In genomic region chr9:70413798-70414775, GRCh38 we compare ENCODE assay signal across 8 cellular contexts. TPM values are rescaled to one million over a fixed set of nuclear protein-coding genes. Genes with fewer than 3 reads are reported as not detected.
DNase-seq lines count a peak whose midpoint lies in the region; ATAC-seq, FAIRE-seq and TF ChIP-seq lines count a peak whose summit lies in the region.

TSS of gene KLF9 (minus strand) at chr9:70414657. CDS start at chr9:70413363, 1,294 bp downstream.

- peak within 1 kb of the TSS; percentile 57 for H3K4ac ChIP-seq in H1 (replicated peaks; ENCODE audit: insufficient read length, low read depth, low read length)
- H3K4ac ChIP-seq in mesenchymal stem cell (ENCODE audit: low read depth in 1 of 2, low read length in 2 of 2): peak within 1 kb of the TSS; percentile 97 to 98

- FAIRE-seq in H1 (lab: Jason Lieb, UNC): peak; percentile 84

- peak within 1 kb of the TSS; percentile 100 for H3K27ac Mint-ChIP-seq in CD8-positive, alpha-beta T cell
- peak within 1 kb of the TSS; percentile 99 for H3K27ac Mint-ChIP-seq in activated CD8-positive, alpha-beta memory T cell treated with anti-CD3 and anti-CD28 coated beads, Interleukin-2, amount 10 ng/mL, durations not matched to agents 7 days and 5 days

- no peak within 1 kb of the TSS; the same call in 1 of the 2 replicates for H3K18ac ChIP-seq in H1 (ENCODE audit: extremely low read depth, low read length)
- peak within 1 kb of the TSS; percentile 94 to 99 for H3K18ac ChIP-seq in mesenchymal stem cell (ENCODE audit: low read depth in 1 of 2, low read length in 2 of 2)

- no peaks in the 10 kb centered on the region for H3K9me3 ChIP-seq in CD8-positive, alpha-beta T cell (ENCODE audit: low read length)
- H3K9me3 ChIP-seq in NT2/D1 (ENCODE audit: insufficient read depth, low read length) (no peaks in the 10 kb centered on the region), H1 (ENCODE audit: insufficient read depth in 2 of 2, low read depth in 1 of 2, low read length in 1 of 2) (no peaks in the 10 kb centered on the region), mesenchymal stem cell (ENCODE audit: control insufficient read depth, low read length) (no peaks in the 10 kb centered on the region)

- 3% methylated on average over 48 of the region's 48 CpGs; no CpG with 5 or more reads in 1 of the 2 experiments for WGBS in H1 (ENCODE audit: extremely low coverage in 1 of 2, insufficient coverage in 1 of 2, insufficient read length in 1 of 2, insufficient replicate concordance in 2 of 2, low coverage in 1 of 2, low lambda C conversion rate in 2 of 2, missing lambda C conversion rate in 1 of 2), 2 experiments
- under 1% methylated on average over 47 of the region's 48 CpGs for WGBS in mesenchymal stem cell

- peak within 1 kb of the TSS; percentile 82 for H3K9ac ChIP-seq in NT2/D1 (ENCODE audit: insufficient read length, low read depth)
- H3K9ac ChIP-seq in H1 (replicated peaks in 1 of 4; ENCODE audit: extremely low read depth in 1 of 4, low read depth in 3 of 4, low read length in 3 of 4): peak within 1 kb of the TSS in 2 of 4 experiments; percentile 2 to 45; a peak in 2 of 7 replicates
- peak within 1 kb of the TSS; percentile 98 for H3K9ac ChIP-seq in mesenchymal stem cell (ENCODE audit: low read length)

- no peak within 1 kb of the TSS for H2AK5ac ChIP-seq in H1 (ENCODE audit: low read depth, low read length)
- H2AK5ac ChIP-seq in mesenchymal stem cell (ENCODE audit: low read length, severe bottlenecking): no peak within 1 kb of the TSS

- no peak within 1 kb of the TSS for H3K56ac ChIP-seq in H1 (replicated peaks; ENCODE audit: insufficient read length, low read depth, low read length)

- H3K14ac ChIP-seq in H1 (ENCODE audit: insufficient read length) (no peak within 1 kb of the TSS), mesenchymal stem cell (ENCODE audit: low read length in 2 of 2) (no peak within 1 kb of the TSS)

- H3K36me3 Mint-ChIP-seq in CD8-positive, alpha-beta T cell: peaks cover 20% of the 10 kb centered on the region
- peaks cover 6% of the 10 kb centered on the region for H3K36me3 Mint-ChIP-seq in activated CD8-positive, alpha-beta memory T cell treated with anti-CD3 and anti-CD28 coated beads, Interleukin-2, amount 10 ng/mL, durations not matched to agents 7 days and 5 days

- H3K4me3 Mint-ChIP-seq in CD8-positive, alpha-beta T cell: peak within 1 kb of the TSS; percentile 99
- peak within 1 kb of the TSS; percentile 92 for H3K4me3 Mint-ChIP-seq in activated CD8-positive, alpha-beta memory T cell treated with anti-CD3 and anti-CD28 coated beads, Interleukin-2, amount 10 ng/mL, durations not matched to agents 7 days and 5 days

- TF ChIP-seq EP300 in H1 (IDR thresholded peaks at IDR 0.05; ENCODE audit: borderline replicate concordance in 1 of 2, low read depth in 2 of 2, low read length in 2 of 2): no peak

- H3K23me2 ChIP-seq in H1 (ENCODE audit: low read depth, low read length): peaks cover 21% of the 10 kb centered on the region

- no peaks in the 10 kb centered on the region for H3K79me2 ChIP-seq in H1 (ENCODE audit: control insufficient read depth in 1 of 2, insufficient read depth in 2 of 2, low read length in 2 of 2)

- H2BK15ac ChIP-seq in H1 (ENCODE audit: low read length) (no peak within 1 kb of the TSS), mesenchymal stem cell (ENCODE audit: low read depth, poor library complexity, severe bottlenecking) (peak within 1 kb of the TSS; percentile 96)

- no peak within 1 kb of the TSS for H4K5ac ChIP-seq in H1 (ENCODE audit: insufficient read length, low read depth, low read length)

- CTCF ChIA-PET in CD8-positive, alpha-beta T cell (lab: Charles Lee): interaction anchor here (0.9 to 1.2 kb wide), 4 partner anchors 12 to 188 kb away, joined by 3 read pairs; no protein-coding TSS in a partner anchor
- CTCF ChIA-PET in activated CD8-positive, alpha-beta memory T cell treated with anti-CD3 and anti-CD28 coated beads, Interleukin-2, amount 10 ng/mL, durations not matched to agents 7 days and 5 days (lab: Charles Lee): interaction anchor here (2.0 kb wide), 1 partner anchor 188 kb away, joined by 13 read pairs; no protein-coding TSS in a partner anchor
- CTCF ChIA-PET in H1 (lab: Charles Lee; ENCODE audit: partially characterized antibody): interaction anchor here (1.1 to 1.6 kb wide), 6 partner anchors 10 to 188 kb away, joined by 3 to 6 read pairs (median 3); no protein-coding TSS in a partner anchor

- H2AFZ ChIP-seq in H1 (ENCODE audit: low read length) (peak within 1 kb of the TSS; percentile 47; the same call in 1 of the 2 replicates), mesenchymal stem cell (ENCODE audit: low read depth, low read length) (peak within 1 kb of the TSS; percentile 3)

- POLR2A ChIA-PET in CD8-positive, alpha-beta T cell (lab: Charles Lee): interaction anchor here (0.8 to 9.0 kb wide), 11 partner anchors 11 to 188 kb away, joined by 3 to 102 read pairs (median 4); no protein-coding TSS in a partner anchor
- POLR2A ChIA-PET in H1 (lab: Charles Lee; ENCODE audit: partially characterized antibody): interaction anchor here (0.8 kb wide), 1 partner anchor 9 kb away, joined by 4 read pairs; no protein-coding TSS in a partner anchor

- peaks cover 39% of the 10 kb centered on the region for H3K4me1 ChIP-seq in CD8-positive, alpha-beta T cell (ENCODE audit: insufficient read depth, low read length)
- peaks cover 5% of the 10 kb centered on the region for H3K4me1 ChIP-seq in NT2/D1 (ENCODE audit: insufficient read depth, insufficient read length)
- H3K4me1 ChIP-seq in H1 (replicated peaks in 1 of 4; ENCODE audit: control insufficient read depth in 3 of 4, insufficient read depth in 4 of 4, low read length in 3 of 4): peaks cover 4 to 15% (median 6%) of the 10 kb centered on the region in 4 experiments
- H3K4me1 ChIP-seq in mesenchymal stem cell (ENCODE audit: control insufficient read depth, insufficient read depth, low read depth, low read length): peaks cover 16% of the 10 kb centered on the region

- TF ChIP-seq POLR2A in H1 (IDR thresholded peaks at IDR 0.05; ENCODE audit: control extremely low read depth in 1 of 2, low read depth in 2 of 2, low read length in 2 of 2): peak in 1 of 2 experiments; percentile 23; a peak in 1 of 3 replicates

- DNase-seq in CD8-positive, alpha-beta T cell: peak; percentile 80 to 95 (median 87)
- peak; percentile 65 to 89 for DNase-seq in HL-60 (ENCODE audit: low read depth in 1 of 2, low spot score in 1 of 2)
- DNase-seq in NT2/D1 (ENCODE audit: low read depth, low spot score): no peak
- DNase-seq in activated CD8-positive, alpha-beta memory T cell treated with anti-CD3 and anti-CD28 coated beads, Interleukin-2, amount 10 ng/mL, durations not matched to agents 7 days and 5 days: peak; percentile 98
- DNase-seq in H1 (ENCODE audit: low read depth in 1 of 2, low spot score in 2 of 2): peak; percentile 62 to 81
- peak; percentile 99 for DNase-seq in mesenchymal stem cell
- DNase-seq in stimulated activated CD8-positive, alpha-beta memory T cell treated with anti-CD3 and anti-CD28 coated beads, Interleukin-12 subunit alpha, Interleukin-12 subunit beta, amount 100 ng/mL, for 24 hours (ENCODE audit: extremely low read depth): peak; percentile 78

- H2BK120ac ChIP-seq in H1 (replicated peaks; ENCODE audit: low read depth, low read length) (no peak within 1 kb of the TSS), mesenchymal stem cell (ENCODE audit: low read depth, low read length) (peak within 1 kb of the TSS; percentile 97)

- H3K9me3 Mint-ChIP-seq in CD8-positive, alpha-beta T cell: no peaks in the 10 kb centered on the region
- no peaks in the 10 kb centered on the region for H3K9me3 Mint-ChIP-seq in activated CD8-positive, alpha-beta memory T cell treated with anti-CD3 and anti-CD28 coated beads, Interleukin-2, amount 10 ng/mL, durations not matched to agents 7 days and 5 days (ENCODE audit: low read depth)

- H2BK12ac ChIP-seq in H1 (ENCODE audit: low read depth, low read length): no peak within 1 kb of the TSS; the same call in 1 of the 2 replicates
- peak within 1 kb of the TSS; percentile 80 to 92 for H2BK12ac ChIP-seq in mesenchymal stem cell (ENCODE audit: low read length in 2 of 2)

- H2BK5ac ChIP-seq in H1 (ENCODE audit: low read depth, low read length): no peak within 1 kb of the TSS
- H2BK5ac ChIP-seq in mesenchymal stem cell (ENCODE audit: low read depth, low read length, poor library complexity, severe bottlenecking): peak within 1 kb of the TSS; percentile 93

- H3K79me1 ChIP-seq in H1 (ENCODE audit: low read depth, low read length) (no peaks in the 10 kb centered on the region), mesenchymal stem cell (replicated peaks; ENCODE audit: low read length, poor library complexity, severe bottlenecking) (peaks cover 2% of the 10 kb centered on the region)

- no peaks in the 10 kb centered on the region for H3K27me3 ChIP-seq in CD8-positive, alpha-beta T cell (ENCODE audit: insufficient read depth, low read length)
- H3K27me3 ChIP-seq in HL-60 (ENCODE audit: insufficient read depth, poor library complexity, severe bottlenecking) (no peaks in the 10 kb centered on the region), NT2/D1 (ENCODE audit: insufficient read depth, insufficient read length) (peaks cover 29% of the 10 kb centered on the region), H1 (replicated peaks in 1 of 4; ENCODE audit: control insufficient read depth in 3 of 4, extremely low read depth in 1 of 4, insufficient read depth in 3 of 4, low read length in 3 of 4) (peaks cover 9 to 36% (median 31%) of the 10 kb centered on the region in 4 experiments), mesenchymal stem cell (ENCODE audit: control insufficient read depth in 1 of 2, insufficient read depth in 1 of 2, low read length in 2 of 2) (no peaks in the 10 kb centered on the region)

- no peaks in the 10 kb centered on the region for H4K20me1 ChIP-seq in H1 (replicated peaks in 1 of 2; ENCODE audit: control insufficient read depth in 1 of 2, insufficient read depth in 2 of 2, low read length in 2 of 2)

- intact Hi-C loops in CD8-positive, alpha-beta T cell (cut with DNase I, micrococcal nuclease): loop anchor here (2.0 to 5.0 kb wide), 5 partner anchors 148 to 1498 kb away; partner anchors contain the start of genes SMC5 (in 2 of the 2), ABHD17B (in 1 of the 2), C9orf85 (in 1 of the 2) and CEMIP2 (in 1 of the 2)

- peak; percentile 78 for ATAC-seq in CD8-positive, alpha-beta T cell
- ATAC-seq in GM19463 (IDR thresholded peaks at IDR 0.05; ENCODE audit: unreplicated experiment): peak; percentile 61
- peak; percentile 83 for ATAC-seq in activated CD8-positive, alpha-beta memory T cell treated with anti-CD3 and anti-CD28 coated beads, Interleukin-2, amount 10 ng/mL, durations not matched to agents 7 days and 5 days

- TF ChIP-seq RAD21 in H1 (IDR thresholded peaks at IDR 0.05 in 1 of 2, conservative IDR thresholded peaks at IDR 0.05 in 1 of 2; ENCODE audit: low read depth in 2 of 2, low read length in 2 of 2): no peak

- no peaks in the 10 kb centered on the region for H3K36me3 ChIP-seq in CD8-positive, alpha-beta T cell (ENCODE audit: insufficient read depth, low read length)
- no peaks in the 10 kb centered on the region for H3K36me3 ChIP-seq in NT2/D1 (ENCODE audit: insufficient read depth, insufficient read length, low read length)
- no peaks in the 10 kb centered on the region for H3K36me3 ChIP-seq in H1 (ENCODE audit: control insufficient read depth in 2 of 4, insufficient read depth in 4 of 4, low read length in 3 of 4)
- no peaks in the 10 kb centered on the region for H3K36me3 ChIP-seq in mesenchymal stem cell (ENCODE audit: control insufficient read depth in 1 of 2, insufficient read depth in 2 of 2, low read depth in 1 of 2, low read length in 2 of 2)

- H3K4me2 ChIP-seq in H1 (ENCODE audit: insufficient read depth in 1 of 2, low read depth in 2 of 2, low read length in 2 of 2) (peak within 1 kb of the TSS; percentile 99), mesenchymal stem cell (ENCODE audit: low read length, poor library complexity, severe bottlenecking) (peak within 1 kb of the TSS; percentile 90)

- peak within 1 kb of the TSS; percentile 40 for H3K4me3 ChIP-seq in CD8-positive, alpha-beta T cell (ENCODE audit: low read depth, low read length)
- peak within 1 kb of the TSS; percentile 66 for H3K4me3 ChIP-seq in HL-60 (replicated peaks; ENCODE audit: insufficient read depth, low read length)
- peak within 1 kb of the TSS; percentile 70 for H3K4me3 ChIP-seq in NT2/D1 (ENCODE audit: insufficient read length, low read depth)
- H3K4me3 ChIP-seq in H1 (ENCODE audit: extremely low read depth in 1 of 4, insufficient read depth in 2 of 4, low read depth in 3 of 4, low read length in 4 of 4): peak within 1 kb of the TSS; percentile 42 to 70 (median 62)
- peak within 1 kb of the TSS; percentile 73 to 93 for H3K4me3 ChIP-seq in mesenchymal stem cell (ENCODE audit: insufficient read depth in 1 of 2, low read depth in 1 of 2, low read length in 2 of 2)

- H4K91ac ChIP-seq in H1 (replicated peaks; ENCODE audit: insufficient read length, low read length) (no peak within 1 kb of the TSS), mesenchymal stem cell (ENCODE audit: low read length) (peak within 1 kb of the TSS; percentile 99)

- no peak within 1 kb of the TSS for H3K23ac ChIP-seq in H1 (ENCODE audit: insufficient read length)
- peak within 1 kb of the TSS in 1 of 2 experiments; percentile 26 for H3K23ac ChIP-seq in mesenchymal stem cell (ENCODE audit: low read length in 2 of 2)

- TF ChIP-seq CTCF in CD8-positive, alpha-beta T cell (IDR thresholded peaks at IDR 0.05): no peak
- no peak for TF ChIP-seq CTCF in HL-60 (IDR thresholded peaks at IDR 0.05; ENCODE audit: insufficient read depth, low read length)
- no peak for TF ChIP-seq CTCF in H1 (IDR thresholded peaks at IDR 0.05; ENCODE audit: control extremely low read depth in 1 of 3, insufficient read depth in 1 of 3, low read depth in 1 of 3, low read length in 3 of 3)

- peak within 1 kb of the TSS; percentile 94 for H3K27ac ChIP-seq in CD8-positive, alpha-beta T cell (ENCODE audit: low read depth, low read length)
- peak within 1 kb of the TSS; percentile 73 for H3K27ac ChIP-seq in HL-60 (replicated peaks)
- H3K27ac ChIP-seq in H1 (ENCODE audit: low read depth, low read length): no peak within 1 kb of the TSS
- H3K27ac ChIP-seq in mesenchymal stem cell (ENCODE audit: low read length, poor library complexity, severe bottlenecking): peak within 1 kb of the TSS; percentile 98

- H3K27me3 Mint-ChIP-seq in CD8-positive, alpha-beta T cell (ENCODE audit: low read depth): no peaks in the 10 kb centered on the region
- H3K27me3 Mint-ChIP-seq in activated CD8-positive, alpha-beta memory T cell treated with anti-CD3 and anti-CD28 coated beads, Interleukin-2, amount 10 ng/mL, durations not matched to agents 7 days and 5 days: no peaks in the 10 kb centered on the region

- peaks cover 53% of the 10 kb centered on the region for H3K4me1 Mint-ChIP-seq in CD8-positive, alpha-beta T cell (ENCODE audit: low read depth)
- peaks cover 43% of the 10 kb centered on the region for H3K4me1 Mint-ChIP-seq in activated CD8-positive, alpha-beta memory T cell treated with anti-CD3 and anti-CD28 coated beads, Interleukin-2, amount 10 ng/mL, durations not matched to agents 7 days and 5 days

- H2BK20ac ChIP-seq in H1 (ENCODE audit: low read length): no peak within 1 kb of the TSS; the same call in 1 of the 2 replicates

- H4K8ac ChIP-seq in H1 (ENCODE audit: extremely low read depth, insufficient read depth, low read length): peak within 1 kb of the TSS; percentile 82; the same call in 1 of the 2 replicates
- peak within 1 kb of the TSS; percentile 92 for H4K8ac ChIP-seq in mesenchymal stem cell (ENCODE audit: low read length)

RNA-seq across cellular contexts. Expression of gene KLF9, which starts in this region (rescaled TPM):
- total RNA-seq in CD8-positive, alpha-beta T cell: 10 to 100 TPM; 84.0 to 87.1 TPM
- total RNA-seq in activated CD8-positive, alpha-beta memory T cell treated with anti-CD3 and anti-CD28 coated beads, Interleukin-2, amount 10 ng/mL, durations not matched to agents 7 days and 5 days: 10 to 100 TPM; 12.0 to 12.2 TPM
- 0.82 and 0.98 TPM in 2 replicates for total RNA-seq in H1 (2021; fragmentation: NEBNext Ultra II Directional; extraction: Animal tissue kit (Norgen Biotek cat#: 25700))
- 0.47 TPM in 2 replicates for polyA plus RNA-seq in H1 (2011; rRNA removed)
- 0.71 TPM for polyA plus RNA-seq in H1 (2011; cell fraction: cytosol; rRNA removed)
- polyA plus RNA-seq in H1 (2011; cell fraction: nucleus; rRNA removed): 0.47 TPM
- 0.39 to 0.98 TPM (median 0.61 TPM) in 4 replicates for polyA plus RNA-seq in H1 (2012, experiment 1 of 2)
- 0.03 TPM for polyA plus RNA-seq in H1 (2012, experiment 2 of 2)
- 0.49 TPM for polyA plus RNA-seq in H1 (2013, experiment 1 of 2)
- 0.55 TPM for polyA plus RNA-seq in H1 (2013, experiment 2 of 2)
- polyA minus RNA-seq in H1 (2011; rRNA and poly(A)+ RNA removed): 0.66 and 0.76 TPM in 2 replicates
- polyA minus RNA-seq in H1 (2011; cell fraction: cytosol; rRNA and poly(A)+ RNA removed): 0.95 TPM
- polyA minus RNA-seq in H1 (2011; cell fraction: nucleus; rRNA and poly(A)+ RNA removed): 1.2 TPM
- polyA plus RNA-seq in mesenchymal stem cell (2013, experiment 1 of 2): 31.5 TPM
- 32.5 TPM for polyA plus RNA-seq in mesenchymal stem cell (2013, experiment 2 of 2)

Comparison
In these comparisons a context has a peak if more than half of its experiments do, and no peak if none do; other contexts are left out.
1. RNA of gene KLF9 (total RNA-seq): 84.0 to 87.1 TPM in CD8-positive, alpha-beta T cell; 12.0 to 12.2 TPM in activated CD8-positive, alpha-beta memory T cell treated with anti-CD3 and anti-CD28 coated beads, Interleukin-2, amount 10 ng/mL, durations not matched to agents 7 days and 5 days and 0.82 to 0.98 TPM in H1; every median in the first group is over 4 times any median in the second.
2. Peak in every context shown above with its lines, with median percentiles within 50 percentile points of each other: ATAC-seq and H3K4me3 ChIP-seq.